Comparison of ENCODE assay signal across 1 cellular context in genomic region chr7:55188590-55189446, GRCh38.
A peak's percentile ranks its signal among the peaks of the same experiment; 100 is the strongest.
TF ChIP-seq lines count a peak whose summit lies in the region.

No MANE protein-coding gene starts in this region.

TF ChIP-seq in HepG2, 621 proteins besides CTCF, POLR2A, EP300 and RAD21 (continued from another document and continues in another):
- TF ChIP-seq, protein P1, sequence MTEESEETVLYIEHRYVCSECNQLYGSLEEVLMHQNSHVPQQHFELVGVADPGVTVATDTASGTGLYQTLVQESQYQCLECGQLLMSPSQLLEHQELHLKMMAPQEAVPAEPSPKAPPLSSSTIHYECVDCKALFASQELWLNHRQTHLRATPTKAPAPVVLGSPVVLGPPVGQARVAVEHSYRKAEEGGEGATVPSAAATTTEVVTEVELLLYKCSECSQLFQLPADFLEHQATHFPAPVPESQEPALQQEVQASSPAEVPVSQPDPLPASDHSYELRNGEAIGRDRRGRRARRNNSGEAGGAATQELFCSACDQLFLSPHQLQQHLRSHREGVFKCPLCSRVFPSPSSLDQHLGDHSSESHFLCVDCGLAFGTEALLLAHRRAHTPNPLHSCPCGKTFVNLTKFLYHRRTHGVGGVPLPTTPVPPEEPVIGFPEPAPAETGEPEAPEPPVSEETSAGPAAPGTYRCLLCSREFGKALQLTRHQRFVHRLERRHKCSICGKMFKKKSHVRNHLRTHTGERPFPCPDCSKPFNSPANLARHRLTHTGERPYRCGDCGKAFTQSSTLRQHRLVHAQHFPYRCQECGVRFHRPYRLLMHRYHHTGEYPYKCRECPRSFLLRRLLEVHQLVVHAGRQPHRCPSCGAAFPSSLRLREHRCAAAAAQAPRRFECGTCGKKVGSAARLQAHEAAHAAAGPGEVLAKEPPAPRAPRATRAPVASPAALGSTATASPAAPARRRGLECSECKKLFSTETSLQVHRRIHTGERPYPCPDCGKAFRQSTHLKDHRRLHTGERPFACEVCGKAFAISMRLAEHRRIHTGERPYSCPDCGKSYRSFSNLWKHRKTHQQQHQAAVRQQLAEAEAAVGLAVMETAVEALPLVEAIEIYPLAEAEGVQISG (CRISPR knock-in tag; IDR thresholded peaks at IDR 0.05): peak; percentile 48
- TF ChIP-seq KDM3A (CRISPR knock-in tag; IDR thresholded peaks at IDR 0.05; ENCODE audit: low read depth) (0 out of 2 replicates have a peak, but pooled peaks have one; percentile 47), ZNF614 (CRISPR knock-in tag; IDR thresholded peaks at IDR 0.05; ENCODE audit: borderline replicate concordance) (peak; percentile 50), TEAD2 (CRISPR knock-in tag; IDR thresholded peaks at IDR 0.05) (no peak), NFKB2 (CRISPR knock-in tag; IDR thresholded peaks at IDR 0.05; ENCODE audit: borderline replicate concordance) (no peak), ZNF317 (CRISPR knock-in tag; IDR thresholded peaks at IDR 0.05) (no peak; the same call in none of the 2 replicates), NCOA5 (CRISPR knock-in tag; IDR thresholded peaks at IDR 0.05) (no peak), FUBP1 (CRISPR knock-in tag; IDR thresholded peaks at IDR 0.05; ENCODE audit: borderline replicate concordance) (no peak), IKZF1 (IDR thresholded peaks at IDR 0.05) (no peak), MXI1 (IDR thresholded peaks at IDR 0.05; ENCODE audit: borderline replicate concordance, low read depth, low read length) (peak; percentile 52; the same call in 1 of the 3 replicates), ZNF75D (CRISPR knock-in tag; IDR thresholded peaks at IDR 0.05; ENCODE audit: borderline replicate concordance) (no peak), ZNF577 (CRISPR knock-in tag; IDR thresholded peaks at IDR 0.05; ENCODE audit: borderline replicate concordance, low read depth) (no peak), ZNF558 (CRISPR knock-in tag; IDR thresholded peaks at IDR 0.05; ENCODE audit: borderline replicate concordance) (no peak), ZNF383 (CRISPR knock-in tag; IDR thresholded peaks at IDR 0.05; ENCODE audit: borderline replicate concordance) (no peak), SOX6 (IDR thresholded peaks at IDR 0.05) (no peak), SOX6 (CRISPR knock-in tag; IDR thresholded peaks at IDR 0.05) (peak; percentile 74), DRAP1 (CRISPR knock-in tag; IDR thresholded peaks at IDR 0.05) (peak; percentile 70), ZIK1 (CRISPR knock-in tag; IDR thresholded peaks at IDR 0.05; ENCODE audit: borderline replicate concordance, low read depth) (no peak), ZKSCAN5 (CRISPR knock-in tag; IDR thresholded peaks at IDR 0.05) (no peak), ZNF557 (CRISPR knock-in tag; IDR thresholded peaks at IDR 0.05) (no peak), CBX2 (IDR thresholded peaks at IDR 0.05; ENCODE audit: low read depth, low read length) (no peak), CBX2 (CRISPR knock-in tag; IDR thresholded peaks at IDR 0.05; ENCODE audit: low read depth) (no peak), THAP11 (CRISPR knock-in tag; IDR thresholded peaks at IDR 0.05) (peak; percentile 31; the same call in 1 of the 2 replicates), MXD4 (CRISPR knock-in tag; IDR thresholded peaks at IDR 0.05) (0 out of 2 replicates have a peak, but pooled peaks have one; percentile 49), ZNF589 (CRISPR knock-in tag; conservative IDR thresholded peaks at IDR 0.05) (no peak), SNAI1 (CRISPR knock-in tag; IDR thresholded peaks at IDR 0.05; ENCODE audit: borderline replicate concordance) (0 out of 2 replicates have a peak, but pooled peaks have one; percentile 39), ZNF30 (CRISPR knock-in tag; IDR thresholded peaks at IDR 0.05) (no peak), NCOA2 (CRISPR knock-in tag; IDR thresholded peaks at IDR 0.05) (peak; percentile 51; the same call in 1 of the 2 replicates)
- TF ChIP-seq, protein P2, sequence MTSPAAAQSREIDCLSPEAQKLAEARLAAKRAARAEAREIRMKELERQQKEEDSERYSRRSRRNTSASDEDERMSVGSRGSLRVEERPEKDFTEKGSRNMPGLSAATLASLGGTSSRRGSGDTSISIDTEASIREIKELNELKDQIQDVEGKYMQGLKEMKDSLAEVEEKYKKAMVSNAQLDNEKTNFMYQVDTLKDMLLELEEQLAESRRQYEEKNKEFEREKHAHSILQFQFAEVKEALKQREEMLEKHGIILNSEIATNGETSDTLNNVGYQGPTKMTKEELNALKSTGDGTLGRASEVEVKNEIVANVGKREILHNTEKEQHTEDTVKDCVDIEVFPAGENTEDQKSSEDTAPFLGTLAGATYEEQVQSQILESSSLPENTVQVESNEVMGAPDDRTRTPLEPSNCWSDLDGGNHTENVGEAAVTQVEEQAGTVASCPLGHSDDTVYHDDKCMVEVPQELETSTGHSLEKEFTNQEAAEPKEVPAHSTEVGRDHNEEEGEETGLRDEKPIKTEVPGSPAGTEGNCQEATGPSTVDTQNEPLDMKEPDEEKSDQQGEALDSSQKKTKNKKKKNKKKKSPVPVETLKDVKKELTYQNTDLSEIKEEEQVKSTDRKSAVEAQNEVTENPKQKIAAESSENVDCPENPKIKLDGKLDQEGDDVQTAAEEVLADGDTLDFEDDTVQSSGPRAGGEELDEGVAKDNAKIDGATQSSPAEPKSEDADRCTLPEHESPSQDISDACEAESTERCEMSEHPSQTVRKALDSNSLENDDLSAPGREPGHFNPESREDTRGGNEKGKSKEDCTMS (CRISPR knock-in tag; conservative IDR thresholded peaks at IDR 0.05): no peak
- TF ChIP-seq, protein P3, sequence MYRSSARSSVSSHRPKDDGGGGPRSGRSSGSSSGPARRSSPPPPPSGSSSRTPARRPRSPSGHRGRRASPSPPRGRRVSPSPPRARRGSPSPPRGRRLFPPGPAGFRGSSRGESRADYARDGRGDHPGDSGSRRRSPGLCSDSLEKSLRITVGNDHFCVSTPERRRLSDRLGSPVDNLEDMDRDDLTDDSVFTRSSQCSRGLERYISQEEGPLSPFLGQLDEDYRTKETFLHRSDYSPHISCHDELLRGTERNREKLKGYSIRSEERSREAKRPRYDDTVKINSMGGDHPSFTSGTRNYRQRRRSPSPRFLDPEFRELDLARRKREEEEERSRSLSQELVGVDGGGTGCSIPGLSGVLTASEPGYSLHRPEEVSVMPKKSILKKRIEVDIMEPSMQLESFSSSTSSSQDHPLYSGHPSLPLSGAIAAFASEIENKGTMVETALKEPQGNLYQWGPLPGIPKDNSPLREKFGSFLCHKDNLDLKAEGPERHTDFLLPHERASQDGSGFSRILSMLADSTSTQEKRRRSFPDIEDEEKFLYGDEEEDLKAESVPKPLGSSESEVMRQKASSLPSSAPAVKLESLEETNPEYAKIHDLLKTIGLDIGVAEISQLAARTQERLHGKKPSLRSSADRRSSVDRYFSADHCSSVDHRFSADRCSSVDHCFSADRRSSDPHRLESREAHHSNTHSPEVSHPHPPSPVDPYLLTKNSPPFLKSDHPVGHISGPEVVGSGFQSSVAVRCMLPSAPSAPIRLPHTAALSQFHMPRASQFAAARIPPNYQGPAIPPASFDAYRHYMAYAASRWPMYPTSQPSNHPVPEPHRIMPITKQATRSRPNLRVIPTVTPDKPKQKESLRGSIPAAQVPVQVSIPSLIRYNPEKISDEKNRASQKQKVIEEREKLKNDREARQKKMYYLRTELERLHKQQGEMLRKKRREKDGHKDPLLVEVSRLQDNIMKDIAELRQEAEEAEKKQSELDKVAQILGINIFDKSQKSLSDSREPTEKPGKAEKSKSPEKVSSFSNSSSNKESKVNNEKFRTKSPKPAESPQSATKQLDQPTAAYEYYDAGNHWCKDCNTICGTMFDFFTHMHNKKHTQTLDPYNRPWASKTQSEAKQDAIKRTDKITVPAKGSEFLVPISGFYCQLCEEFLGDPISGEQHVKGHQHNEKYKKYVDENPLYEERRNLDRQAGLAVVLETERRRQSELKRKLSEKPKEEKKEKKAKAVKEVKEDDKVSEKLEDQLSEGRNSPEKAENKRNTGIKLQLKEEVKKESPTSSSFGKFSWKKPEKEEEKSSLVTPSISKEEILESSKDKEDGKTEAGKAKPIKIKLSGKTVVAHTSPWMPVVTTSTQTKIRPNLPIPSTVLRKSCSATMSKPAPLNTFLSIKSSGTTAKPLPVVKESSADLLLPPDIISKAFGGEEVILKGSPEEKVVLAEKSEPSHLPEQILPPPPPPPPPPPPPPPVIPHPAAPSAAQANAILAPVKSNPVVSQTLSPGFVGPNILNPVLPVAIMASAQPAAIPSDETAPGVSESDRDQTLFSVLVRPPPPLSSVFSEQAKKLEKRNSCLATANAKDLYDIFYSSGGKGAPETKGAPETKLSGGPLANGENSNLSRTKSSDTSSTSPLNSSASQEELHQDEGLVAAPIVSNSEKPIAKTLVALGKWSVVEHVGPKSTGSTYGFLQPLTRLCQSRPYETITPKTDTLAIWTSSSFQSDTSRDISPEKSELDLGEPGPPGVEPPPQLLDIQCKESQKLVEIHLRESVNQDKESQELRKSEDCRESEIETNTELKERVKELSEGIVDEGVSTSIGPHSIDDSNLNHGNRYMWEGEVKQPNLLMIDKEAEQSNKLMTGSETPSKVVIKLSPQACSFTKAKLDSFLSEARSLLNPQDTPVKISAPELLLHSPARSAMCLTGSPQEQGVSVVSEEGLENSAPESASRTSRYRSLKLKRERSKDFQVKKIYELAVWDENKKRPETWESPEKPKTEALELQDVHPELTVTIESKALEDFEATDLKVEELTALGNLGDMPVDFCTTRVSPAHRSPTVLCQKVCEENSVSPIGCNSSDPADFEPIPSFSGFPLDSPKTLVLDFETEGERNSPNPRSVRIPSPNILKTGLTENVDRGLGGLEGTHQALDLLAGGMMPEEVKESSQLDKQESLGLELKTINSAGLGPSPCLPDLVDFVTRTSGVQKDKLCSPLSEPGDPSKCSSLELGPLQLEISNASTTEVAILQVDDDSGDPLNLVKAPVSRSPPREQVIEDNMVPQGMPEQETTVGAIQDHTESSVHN (CRISPR knock-in tag; IDR thresholded peaks at IDR 0.05): peak; percentile 51; the same call in 1 of the 2 replicates
- TF ChIP-seq, protein P4, sequence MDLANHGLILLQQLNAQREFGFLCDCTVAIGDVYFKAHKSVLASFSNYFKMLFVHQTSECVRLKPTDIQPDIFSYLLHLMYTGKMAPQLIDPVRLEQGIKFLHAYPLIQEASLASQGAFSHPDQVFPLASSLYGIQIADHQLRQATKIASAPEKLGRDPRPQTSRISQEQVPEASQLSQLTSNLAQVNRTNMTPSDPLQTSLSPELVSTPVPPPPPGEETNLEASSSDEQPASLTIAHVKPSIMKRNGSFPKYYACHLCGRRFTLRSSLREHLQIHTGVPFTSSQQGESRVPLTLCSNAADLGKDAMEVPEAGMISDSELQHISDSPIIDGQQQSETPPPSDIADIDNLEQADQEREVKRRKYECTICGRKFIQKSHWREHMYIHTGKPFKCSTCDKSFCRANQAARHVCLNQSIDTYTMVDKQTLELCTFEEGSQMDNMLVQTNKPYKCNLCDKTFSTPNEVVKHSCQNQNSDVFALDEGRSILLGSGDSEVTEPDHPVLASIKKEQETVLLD (CRISPR knock-in tag; IDR thresholded peaks at IDR 0.05; ENCODE audit: low read depth): no peak
- TF ChIP-seq, protein P5, sequence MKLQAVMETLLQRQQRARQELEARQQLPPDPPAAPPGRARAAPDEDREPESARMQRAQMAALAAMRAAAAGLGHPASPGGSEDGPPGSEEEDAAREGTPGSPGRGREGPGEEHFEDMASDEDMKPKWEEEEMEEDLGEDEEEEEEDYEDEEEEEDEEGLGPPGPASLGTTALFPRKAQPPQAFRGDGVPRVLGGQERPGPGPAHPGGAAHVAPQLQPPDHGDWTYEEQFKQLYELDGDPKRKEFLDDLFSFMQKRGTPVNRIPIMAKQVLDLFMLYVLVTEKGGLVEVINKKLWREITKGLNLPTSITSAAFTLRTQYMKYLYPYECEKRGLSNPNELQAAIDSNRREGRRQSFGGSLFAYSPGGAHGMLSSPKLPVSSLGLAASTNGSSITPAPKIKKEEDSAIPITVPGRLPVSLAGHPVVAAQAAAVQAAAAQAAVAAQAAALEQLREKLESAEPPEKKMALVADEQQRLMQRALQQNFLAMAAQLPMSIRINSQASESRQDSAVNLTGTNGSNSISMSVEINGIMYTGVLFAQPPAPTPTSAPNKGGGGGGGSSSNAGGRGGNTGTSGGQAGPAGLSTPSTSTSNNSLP (IDR thresholded peaks at IDR 0.05; ENCODE audit: low read depth, low read length): peak; percentile 8; the same call in 1 of the 2 replicates
- TF ChIP-seq, protein P6, sequence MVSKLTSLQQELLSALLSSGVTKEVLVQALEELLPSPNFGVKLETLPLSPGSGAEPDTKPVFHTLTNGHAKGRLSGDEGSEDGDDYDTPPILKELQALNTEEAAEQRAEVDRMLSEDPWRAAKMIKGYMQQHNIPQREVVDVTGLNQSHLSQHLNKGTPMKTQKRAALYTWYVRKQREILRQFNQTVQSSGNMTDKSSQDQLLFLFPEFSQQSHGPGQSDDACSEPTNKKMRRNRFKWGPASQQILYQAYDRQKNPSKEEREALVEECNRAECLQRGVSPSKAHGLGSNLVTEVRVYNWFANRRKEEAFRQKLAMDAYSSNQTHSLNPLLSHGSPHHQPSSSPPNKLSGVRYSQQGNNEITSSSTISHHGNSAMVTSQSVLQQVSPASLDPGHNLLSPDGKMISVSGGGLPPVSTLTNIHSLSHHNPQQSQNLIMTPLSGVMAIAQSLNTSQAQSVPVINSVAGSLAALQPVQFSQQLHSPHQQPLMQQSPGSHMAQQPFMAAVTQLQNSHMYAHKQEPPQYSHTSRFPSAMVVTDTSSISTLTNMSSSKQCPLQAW (CRISPR knock-in tag; IDR thresholded peaks at IDR 0.05): peak; percentile 56; the same call in 1 of the 2 replicates
- TF ChIP-seq, protein P7, sequence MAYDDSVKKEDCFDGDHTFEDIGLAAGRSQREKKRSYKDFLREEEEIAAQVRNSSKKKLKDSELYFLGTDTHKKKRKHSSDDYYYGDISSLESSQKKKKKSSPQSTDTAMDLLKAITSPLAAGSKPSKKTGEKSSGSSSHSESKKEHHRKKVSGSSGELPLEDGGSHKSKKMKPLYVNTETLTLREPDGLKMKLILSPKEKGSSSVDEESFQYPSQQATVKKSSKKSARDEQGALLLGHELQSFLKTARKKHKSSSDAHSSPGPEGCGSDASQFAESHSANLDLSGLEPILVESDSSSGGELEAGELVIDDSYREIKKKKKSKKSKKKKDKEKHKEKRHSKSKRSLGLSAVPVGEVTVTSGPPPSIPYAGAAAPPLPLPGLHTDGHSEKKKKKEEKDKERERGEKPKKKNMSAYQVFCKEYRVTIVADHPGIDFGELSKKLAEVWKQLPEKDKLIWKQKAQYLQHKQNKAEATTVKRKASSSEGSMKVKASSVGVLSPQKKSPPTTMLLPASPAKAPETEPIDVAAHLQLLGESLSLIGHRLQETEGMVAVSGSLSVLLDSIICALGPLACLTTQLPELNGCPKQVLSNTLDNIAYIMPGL (CRISPR knock-in tag; IDR thresholded peaks at IDR 0.05; ENCODE audit: borderline replicate concordance in 1 of 2, low read depth in 1 of 2): no peak
